ENCODE assay signal across 8 cellular contexts in the genomic region with DNA sequence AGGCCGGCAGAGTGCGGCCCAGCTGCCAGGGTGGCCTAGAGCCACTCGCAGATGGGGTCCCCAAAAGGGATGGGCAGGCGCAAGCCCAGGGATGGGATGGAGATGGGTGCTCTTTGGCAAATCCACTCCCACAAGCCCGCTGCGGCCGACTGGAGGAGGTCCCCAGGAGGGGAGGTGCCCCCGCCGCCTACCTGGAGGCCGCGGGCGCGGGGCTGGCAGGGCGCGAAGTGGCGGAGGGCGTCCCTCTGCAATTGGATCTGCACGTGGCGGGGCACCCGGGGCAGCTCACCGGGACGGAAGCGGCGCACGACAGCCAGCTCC. TPM values are rescaled to one million over a fixed set of nuclear protein-coding genes. Genes with fewer than 3 reads are reported as not detected.
DNase-seq lines count a peak whose midpoint lies in the region; ATAC-seq and TF ChIP-seq lines count a peak whose summit lies in the region.

No MANE protein-coding gene starts in this region.

- peaks cover 0 to 26% of the 10 kb centered on the region in 2 donors for H3K36me3 ChIP-seq in gastrocnemius medialis

- intact Hi-C loops in gastrocnemius medialis (cut with DNase I; ENCODE audit: low total_unique reads): loop anchor here (1.0 to 10.0 kb wide), 7 partner anchors 16 to 813 kb away; a partner anchor contains a TSS

- ATAC-seq in GM18870 (IDR thresholded peaks at IDR 0.05; ENCODE audit: unreplicated experiment): peak; percentile 13
- peak; percentile 15 for ATAC-seq in HG02759 (IDR thresholded peaks at IDR 0.05; ENCODE audit: unreplicated experiment)
- ATAC-seq in gastrocnemius medialis: peak; percentile 23 to 28

- peaks cover 30 to 32% of the 10 kb centered on the region in 2 donors for H3K4me1 ChIP-seq in gastrocnemius medialis

- peak; percentile 79 to 94 for TF ChIP-seq POLR2A in gastrocnemius medialis (IDR thresholded peaks at IDR 0.05)

- DNase-seq in T follicular helper cell (ENCODE audit: low read depth) (peak; percentile 53), fibroblast of the aortic adventitia (ENCODE audit: low read depth) (no peak), gastrocnemius medialis (no peak), UCSD-AML1 (lab: John Stamatoyannopoulos, UW; ENCODE audit: unreplicated experiment) (no peak), NCI-H226 (no peak), mucosa of gallbladder (ENCODE audit: low spot score) (no peak)

- in situ Hi-C loops in gastrocnemius medialis (cut with MboI; ENCODE audit: low sequenced_read_pairs in 4 of 4): loop anchor here in 2 of 4 donors (25.0 kb wide), 3 partner anchors 715 to 1135 kb away; a partner anchor contains a TSS

- H3K4me3 ChIP-seq in fibroblast of the aortic adventitia (ENCODE audit: low read depth, low read length) (peak overlapping the region; percentile 78), gastrocnemius medialis (peak overlapping the region; percentile 66 to 87 (median 82))

- H3K27me3 ChIP-seq in gastrocnemius medialis: no peaks in the 10 kb centered on the region

- no peaks in the 10 kb centered on the region for H3K9me3 ChIP-seq in gastrocnemius medialis

- H3K27ac ChIP-seq in gastrocnemius medialis: peak overlapping the region; percentile 96 to 99 (median 98)

- TF ChIP-seq CTCF in fibroblast of the aortic adventitia (IDR thresholded peaks at IDR 0.05; ENCODE audit: insufficient read depth, low read length): no peak
- TF ChIP-seq CTCF in gastrocnemius medialis (IDR thresholded peaks at IDR 0.05 in 4 of 5, conservative IDR thresholded peaks at IDR 0.05 in 1 of 5): no peak

RNA-seq across cellular contexts. Expression of a gene that starts 0.7 kb away (rescaled TPM):
- total RNA-seq in fibroblast of the aortic adventitia (ENCODE audit: low replicate concordance) (6.6 and 10.9 TPM in 2 replicates), gastrocnemius medialis (1 to 10 TPM; 5.9 to 7.9 (median 6.7) TPM), mucosa of gallbladder (24.4 TPM)

RNA-seq across cellular contexts. Expression of a gene that starts 4.7 kb away (rescaled TPM):
- total RNA-seq in fibroblast of the aortic adventitia (ENCODE audit: low replicate concordance) (18.5 and 19.9 TPM in 2 replicates), gastrocnemius medialis (10 to 100 TPM; 13.4 to 24.9 (median 23.8) TPM), mucosa of gallbladder (54.2 TPM)

RNA-seq across cellular contexts. Expression of a gene that starts 16.0 kb away (rescaled TPM):
- total RNA-seq in fibroblast of the aortic adventitia (ENCODE audit: low replicate concordance) (7.0 and 7.5 TPM in 2 replicates), gastrocnemius medialis (1 to 10 TPM; 7.8 to 10.0 (median 8.4) TPM), mucosa of gallbladder (26.0 TPM)

RNA-seq across cellular contexts. Expression of a gene that starts 19.3 kb away (rescaled TPM):
- total RNA-seq in fibroblast of the aortic adventitia (ENCODE audit: low replicate concordance): 44.8 and 53.4 TPM in 2 replicates
- total RNA-seq in gastrocnemius medialis: 10 to 100 TPM; 15.7 to 32.8 (median 26.6) TPM
- 186 TPM for total RNA-seq in mucosa of gallbladder

RNA-seq across cellular contexts. Expression of a gene that starts 50.8 kb away (rescaled TPM):
- 9.6 and 13.4 TPM in 2 replicates for total RNA-seq in fibroblast of the aortic adventitia (ENCODE audit: low replicate concordance)
- 1 to 10 TPM in 2 of 4 donors, under 1 TPM in 2; 0.68 to 2.7 (median 1.4) TPM for total RNA-seq in gastrocnemius medialis
- 64.3 TPM for total RNA-seq in mucosa of gallbladder
